Comparison of ENCODE assay signal across 13 cellular contexts in genomic region chr12:120209851-120210250, GRCh38.
"Had no signal": no experiment of that assay in that cellular context is flagged by ENCODE, and none has a peak within 500 bp of the region (broad histone marks: within the 10 kb centered on the region; RNA-seq: fewer than 3 reads in every experiment).

No MANE protein-coding gene starts in this region.

- H3K27me3 ChIP-seq: neural progenitor cell, sigmoid colon, spleen had no signal

- H2AFZ ChIP-seq: neural progenitor cell, parathyroid adenoma had no signal

- ATAC-seq: activated naive CD8-positive, alpha-beta T cell treated with anti-CD3 and anti-CD28 coated beads, Interleukin-2, amount 50 U/mL, for 24 hours had no signal

- H3K4me2 ChIP-seq: neural progenitor cell had no signal

- H3K79me2 ChIP-seq: parathyroid adenoma had no signal

- H3K4me3 ChIP-seq: neural progenitor cell, sigmoid colon, spleen, thoracic aorta had no signal

- H3K9me3 ChIP-seq: sigmoid colon, spleen, thoracic aorta had no signal

- H3K36me3 ChIP-seq: neural progenitor cell had no signal

- DNase-seq: activated CD4-positive, CD25-positive, alpha-beta regulatory T cell treated with anti-CD3 and anti-CD28 coated beads, Interleukin-2, amount 50 U/mL, for 72 hours; activated naive CD4-positive, alpha-beta T cell treated with anti-CD3 and anti-CD28 coated beads for 36 hours; activated naive CD8-positive, alpha-beta T cell treated with anti-CD3 and anti-CD28 coated beads, Interleukin-2, amount 50 U/mL, for 24 hours; dermis blood vessel endothelial cell; foreskin melanocyte; immature natural killer cell; sigmoid colon; spleen; stimulated activated CD4-positive, alpha-beta T cell treated with anti-CD3 and anti-CD28 coated beads, Interleukin-1b, Interleukin-23, amount 100 ng/mL, for 48 hours; T-cell had no signal

- H3K4me1 ChIP-seq: neural progenitor cell, parathyroid adenoma, sigmoid colon had no signal

- H3K27ac ChIP-seq: neural progenitor cell, parathyroid adenoma, sigmoid colon, spleen, thoracic aorta had no signal

- H3K9ac ChIP-seq: neural progenitor cell, parathyroid adenoma had no signal
